ENCODE assay signal across 12 cellular contexts in the genomic region with DNA sequence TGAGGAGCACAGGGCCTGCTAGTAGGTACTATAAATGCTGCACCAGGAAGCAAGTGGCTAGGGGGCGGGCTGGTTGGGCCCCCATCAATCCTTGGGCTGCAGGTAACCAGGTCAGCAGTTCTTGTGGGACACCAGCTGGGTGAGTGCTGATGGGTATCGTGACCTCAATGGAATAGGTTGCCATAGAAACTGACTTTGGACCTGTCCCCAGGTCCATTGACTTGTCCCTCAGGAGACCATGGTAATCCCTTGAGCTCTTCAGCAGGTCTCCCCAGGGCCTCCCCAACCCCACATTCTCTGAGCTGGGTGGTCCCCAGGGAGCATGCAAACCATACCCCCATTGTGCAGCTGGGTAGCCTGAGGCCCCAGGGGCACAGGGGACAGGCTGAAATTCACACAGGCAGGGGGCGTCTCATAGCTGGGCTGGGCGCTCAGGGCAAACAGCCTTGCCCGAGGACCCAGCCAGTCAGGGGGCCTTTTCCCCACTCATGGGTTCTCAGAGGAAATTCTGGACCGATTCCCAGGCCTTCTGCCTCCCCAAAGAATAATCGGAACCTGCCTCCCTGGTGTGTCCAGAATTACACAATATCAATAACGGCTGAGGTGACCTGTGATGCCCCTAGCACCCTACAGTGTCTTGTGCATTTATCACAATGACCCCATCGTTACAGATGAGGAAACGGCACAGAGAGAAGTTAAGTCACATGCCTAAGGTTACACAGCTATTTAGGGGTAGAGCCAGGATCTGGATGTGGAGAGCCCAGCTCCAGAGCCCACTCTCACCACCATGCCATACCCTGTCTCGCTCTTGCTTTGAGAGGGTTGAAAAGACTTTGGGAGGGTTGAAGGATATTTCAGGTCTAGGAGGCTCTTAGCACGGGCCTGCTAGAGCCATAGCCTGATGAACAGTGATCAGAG. TPM values are rescaled to one million over a fixed set of nuclear protein-coding genes. Genes with fewer than 3 reads are reported as not detected.
A peak's percentile ranks its signal among the peaks of the same experiment; 100 is the strongest.
DNase-seq lines count a peak whose midpoint lies in the region; ATAC-seq, FAIRE-seq and TF ChIP-seq lines count a peak whose summit lies in the region.
"Had no signal": no experiment of that assay in that cellular context is flagged by ENCODE, and none has a peak within 500 bp of the region (broad histone marks: within the 10 kb centered on the region; RNA-seq: fewer than 3 reads in every experiment).

No MANE protein-coding gene starts in this region.

- FAIRE-seq in GM18507 (lab: Jason Lieb, UNC): peak; percentile 5

- POLR2A ChIA-PET in activated CD8-positive, alpha-beta T cell treated with anti-CD3 and anti-CD28 coated beads, Interleukin-2, amount 10 ng/mL, durations not matched to agents 7 days and 5 days (lab: Charles Lee): no interaction called here

- H3K36me3 Mint-ChIP-seq in central memory CD8-positive, alpha-beta T cell (ENCODE audit: insufficient read depth): peaks cover 6% of the 10 kb centered on the region
- H3K36me3 Mint-ChIP-seq in activated CD8-positive, alpha-beta T cell treated with anti-CD3 and anti-CD28 coated beads, Interleukin-2, amount 10 ng/mL, durations not matched to agents 7 days and 5 days (ENCODE audit: low read depth): no peaks in the 10 kb centered on the region

- no peak overlapping the region for H4K91ac ChIP-seq in trophoblast cell (ENCODE audit: low read depth, low read length)

- no peak overlapping the region for H3K14ac ChIP-seq in trophoblast cell (ENCODE audit: low read length)

- intact Hi-C loops in esophagus muscularis mucosa (cut with DNase I): loop anchor here (2.0 to 5.0 kb wide), 3 partner anchors 35 to 185 kb away; a partner anchor contains a TSS

- H3K9ac ChIP-seq in trophoblast cell (ENCODE audit: low read length): no peak overlapping the region

- peaks cover 12% of the 10 kb centered on the region for H3K79me1 ChIP-seq in trophoblast cell (ENCODE audit: low read length)

- H2BK12ac ChIP-seq in trophoblast cell (ENCODE audit: low read length): no peak overlapping the region

- H3K79me2 ChIP-seq in trophoblast cell (ENCODE audit: control insufficient read depth, insufficient read depth, low read length, poor library complexity): peaks cover 24% of the 10 kb centered on the region

- no peak overlapping the region for H2BK5ac ChIP-seq in trophoblast cell (ENCODE audit: low read depth, low read length, poor library complexity)

- H3K27me3 ChIP-seq in trophoblast cell (ENCODE audit: insufficient read depth, low read length) (no peaks in the 10 kb centered on the region), esophagus muscularis mucosa (no peaks in the 10 kb centered on the region)
- H3K27me3 ChIP-seq: gastroesophageal sphincter had no signal

- no peak for TF ChIP-seq EP300 in esophagus muscularis mucosa (IDR thresholded peaks at IDR 0.05)

- H3K18ac ChIP-seq in trophoblast cell (ENCODE audit: low read length): peak overlapping the region; percentile 53

- no peak for TF ChIP-seq CTCF in esophagus muscularis mucosa (IDR thresholded peaks at IDR 0.05)

- peaks cover 80 to 85% of the 10 kb centered on the region in 2 experiments for H3K36me3 ChIP-seq in trophoblast cell (ENCODE audit: control insufficient read depth in 1 of 2, insufficient read depth in 2 of 2, low read length in 2 of 2)
- peaks cover 0 to 23% (median 9%) of the 10 kb centered on the region in 4 donors for H3K36me3 ChIP-seq in esophagus muscularis mucosa

- TF ChIP-seq POLR2A in esophagus muscularis mucosa (IDR thresholded peaks at IDR 0.05; ENCODE audit: low read depth): no peak

- no peak overlapping the region for H3K27ac ChIP-seq in trophoblast cell (ENCODE audit: low read depth, low read length)
- no peak overlapping the region for H3K27ac ChIP-seq in esophagus muscularis mucosa (replicated peaks in 1 of 4)
- H3K27ac ChIP-seq: 22Rv1 had no signal

- ATAC-seq in central memory CD8-positive, alpha-beta T cell (replicated peaks; ENCODE audit: extremely low read depth, poor library complexity, severe bottlenecking): no peak
- no peak for ATAC-seq in activated CD8-positive, alpha-beta T cell treated with anti-CD3 and anti-CD28 coated beads, Interleukin-2, amount 10 ng/mL, durations not matched to agents 7 days and 5 days
- ATAC-seq: gastroesophageal sphincter had no signal

- H3K27ac Mint-ChIP-seq in central memory CD8-positive, alpha-beta T cell (ENCODE audit: low read depth): no peak overlapping the region
- H3K27ac Mint-ChIP-seq in activated CD8-positive, alpha-beta T cell treated with anti-CD3 and anti-CD28 coated beads, Interleukin-2, amount 10 ng/mL, durations not matched to agents 7 days and 5 days: no peak overlapping the region
- H3K27ac Mint-ChIP-seq: activated CD4-positive, alpha-beta T cell treated with anti-CD3 and anti-CD28 coated beads, Interleukin-2, amount 10 ng/mL, durations not matched to agents 24 days and 14 days had no signal

- no peaks in the 10 kb centered on the region for H3K27me3 Mint-ChIP-seq in central memory CD8-positive, alpha-beta T cell
- H3K27me3 Mint-ChIP-seq in activated CD8-positive, alpha-beta T cell treated with anti-CD3 and anti-CD28 coated beads, Interleukin-2, amount 10 ng/mL, durations not matched to agents 7 days and 5 days (ENCODE audit: low read depth): peaks cover 5% of the 10 kb centered on the region

- no peak overlapping the region for H2AFZ ChIP-seq in trophoblast cell (ENCODE audit: insufficient read depth, low read length, poor library complexity)

- H3K4me3 ChIP-seq in trophoblast cell (ENCODE audit: low read depth, low read length) (no peak overlapping the region), esophagus muscularis mucosa (no peak overlapping the region)
- H3K4me3 ChIP-seq: gastroesophageal sphincter had no signal

- peak; percentile 34 for DNase-seq in DMS53 (lab: John Stamatoyannopoulos, UW)
- DNase-seq in DMS53 treated with DMSO at 0.1 percent for 48 hours (lab: John Stamatoyannopoulos, UW; ENCODE audit: unreplicated experiment): no peak
- no peak for DNase-seq in GM18507 (ENCODE audit: extremely low spot score, insufficient read length, low read depth)
- DNase-seq in central memory CD8-positive, alpha-beta T cell (ENCODE audit: low spot score in 2 of 2): no peak
- no peak for DNase-seq in trophoblast cell
- no peak for DNase-seq in activated CD8-positive, alpha-beta T cell treated with anti-CD3 and anti-CD28 coated beads, Interleukin-2, amount 10 ng/mL, durations not matched to agents 7 days and 5 days
- DNase-seq in activated CD4-positive, alpha-beta T cell treated with anti-CD3 and anti-CD28 coated beads, Interleukin-2, amount 50 U/mL, for 4 hours: no peak
- no peak for DNase-seq in esophagus muscularis mucosa (ENCODE audit: extremely low spot score)
- DNase-seq: activated CD4-positive, alpha-beta T cell treated with anti-CD3 and anti-CD28 coated beads, Interleukin-2, amount 10 ng/mL, durations not matched to agents 24 days and 14 days; NCI-H1092 had no signal

- H2BK120ac ChIP-seq in trophoblast cell (ENCODE audit: insufficient read depth, low read length, poor library complexity): no peak overlapping the region

- H3K4me1 ChIP-seq in trophoblast cell (ENCODE audit: control insufficient read depth in 1 of 2, insufficient read depth in 2 of 2, low read length in 2 of 2) (peaks cover 6 to 17% of the 10 kb centered on the region in 2 experiments), esophagus muscularis mucosa (peaks cover 9 to 40% (median 27%) of the 10 kb centered on the region in 4 donors)

- H3K9me3 Mint-ChIP-seq in central memory CD8-positive, alpha-beta T cell: no peaks in the 10 kb centered on the region
- no peaks in the 10 kb centered on the region for H3K9me3 Mint-ChIP-seq in activated CD8-positive, alpha-beta T cell treated with anti-CD3 and anti-CD28 coated beads, Interleukin-2, amount 10 ng/mL, durations not matched to agents 7 days and 5 days (ENCODE audit: insufficient read depth)
- H3K9me3 Mint-ChIP-seq: activated CD4-positive, alpha-beta T cell treated with anti-CD3 and anti-CD28 coated beads, Interleukin-2, amount 10 ng/mL, durations not matched to agents 24 days and 14 days had no signal

- peak overlapping the region; percentile 47 for H3K4me3 Mint-ChIP-seq in central memory CD8-positive, alpha-beta T cell
- no peak overlapping the region for H3K4me3 Mint-ChIP-seq in activated CD8-positive, alpha-beta T cell treated with anti-CD3 and anti-CD28 coated beads, Interleukin-2, amount 10 ng/mL, durations not matched to agents 7 days and 5 days

- H3K4ac ChIP-seq in trophoblast cell (ENCODE audit: low read depth, low read length): peak overlapping the region; percentile 58

- H3K9me3 ChIP-seq in trophoblast cell (ENCODE audit: insufficient read depth, low read depth, low read length) (peaks cover 3% of the 10 kb centered on the region), esophagus muscularis mucosa (no peaks in the 10 kb centered on the region)
- H3K9me3 ChIP-seq: gastroesophageal sphincter had no signal

- no CpG with 5 or more reads among the region's 12 CpGs for WGBS in trophoblast cell (ENCODE audit: extremely low coverage, insufficient coverage, insufficient read length)
- 55% methylated on average over 9 of the region's 12 CpGs for WGBS in esophagus muscularis mucosa

- H3K4me2 ChIP-seq in trophoblast cell (ENCODE audit: low read length): no peak overlapping the region

- peak overlapping the region; percentile 23 for H4K8ac ChIP-seq in trophoblast cell (ENCODE audit: low read depth, low read length)

- peaks cover 18% of the 10 kb centered on the region for H3K4me1 Mint-ChIP-seq in central memory CD8-positive, alpha-beta T cell
- H3K4me1 Mint-ChIP-seq in activated CD8-positive, alpha-beta T cell treated with anti-CD3 and anti-CD28 coated beads, Interleukin-2, amount 10 ng/mL, durations not matched to agents 7 days and 5 days (ENCODE audit: low read depth): peaks cover 10% of the 10 kb centered on the region

- CTCF ChIA-PET in activated CD8-positive, alpha-beta T cell treated with anti-CD3 and anti-CD28 coated beads, Interleukin-2, amount 10 ng/mL, durations not matched to agents 7 days and 5 days (lab: Charles Lee): interaction anchor here (1.1 to 4.6 kb wide), 5 partner anchors 8 to 186 kb away, joined by 3 to 35 read pairs (median 3); no protein-coding TSS in a partner anchor

- no peak overlapping the region for H4K12ac ChIP-seq in trophoblast cell (ENCODE audit: low read depth, low read length)

- H3K23ac ChIP-seq in trophoblast cell (ENCODE audit: low read length): no peak overlapping the region

- no peak overlapping the region for H2AK5ac ChIP-seq in trophoblast cell (ENCODE audit: low read length)

RNA-seq across cellular contexts. Expression of a gene that starts 35.9 kb away (rescaled TPM):
- 188 and 198 TPM in 2 replicates for polyA plus RNA-seq in trophoblast cell (2013)
- total RNA-seq in activated CD8-positive, alpha-beta T cell treated with anti-CD3 and anti-CD28 coated beads, Interleukin-2, amount 10 ng/mL, durations not matched to agents 7 days and 5 days: 1 to 10 TPM; 3.2 to 6.5 TPM
- total RNA-seq in esophagus muscularis mucosa: 10 to 100 TPM; 27.5 to 52.2 (median 42.3) TPM
